In the genomic region with DNA sequence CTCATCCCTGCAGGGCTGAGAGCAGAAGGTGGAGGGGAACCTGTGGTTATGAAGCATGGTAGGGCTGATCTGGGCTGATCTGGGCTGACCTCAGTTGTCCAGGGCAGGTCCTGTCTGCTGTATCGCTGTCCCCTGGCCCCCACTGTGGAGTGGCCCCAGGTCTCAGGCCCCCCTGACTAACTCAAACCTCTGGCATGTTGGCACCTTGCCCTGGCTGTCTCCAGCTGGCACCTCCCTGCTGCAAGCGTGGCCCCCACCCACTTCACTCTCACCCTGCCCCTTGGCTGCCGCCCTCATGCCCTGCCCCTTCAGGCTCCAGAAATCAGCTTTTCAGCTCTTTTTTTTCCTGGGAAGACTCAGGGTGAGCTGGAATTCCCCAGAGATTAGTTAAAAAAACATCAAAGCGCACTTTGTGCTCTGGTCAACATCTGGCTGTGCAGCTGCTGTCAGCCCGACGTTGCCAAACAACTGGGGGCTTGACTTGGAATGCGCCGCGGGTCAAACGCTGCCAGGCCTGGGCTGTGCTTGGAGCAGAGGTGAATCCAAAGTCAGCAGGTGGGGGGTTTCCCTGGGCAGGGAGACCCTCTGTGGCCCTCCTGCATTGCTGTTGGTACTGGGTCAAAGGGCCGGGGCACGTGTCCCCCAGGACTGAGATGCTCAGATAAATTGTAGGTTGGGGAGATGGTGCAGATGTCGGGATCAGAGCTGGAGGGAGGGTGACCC, we compare ENCODE assay signal across 30 cellular contexts.
A peak's percentile ranks its signal among the peaks of the same experiment; 100 is the strongest.
DNase-seq lines count a peak whose midpoint lies in the region; ATAC-seq and TF ChIP-seq lines count a peak whose summit lies in the region.
"Had no signal": no experiment of that assay in that cellular context is flagged by ENCODE, and none has a peak within 500 bp of the region (broad histone marks: within the 10 kb centered on the region; RNA-seq: fewer than 3 reads in every experiment).

No MANE protein-coding gene starts in this region.

- H3K4me2 ChIP-seq in neural progenitor cell = no peak overlapping the region

- intact Hi-C loops in upper lobe of right lung (cut with DNase I) = no loop called here

- no peaks in the 10 kb centered on the region for H3K79me2 ChIP-seq in neural progenitor cell (ENCODE audit: low read depth)

- H3K27me3 ChIP-seq in neural progenitor cell (no peaks in the 10 kb centered on the region), upper lobe of right lung (no peaks in the 10 kb centered on the region)
- H3K27me3 ChIP-seq: ovary, right lobe of liver, upper lobe of left lung had no signal

- no peak overlapping the region for H3K27ac ChIP-seq in neural progenitor cell
- no peak overlapping the region for H3K27ac ChIP-seq in upper lobe of right lung
- H3K27ac ChIP-seq: breast epithelium, esophagus squamous epithelium, ovary, right lobe of liver, RWPE1, SK-N-MC, upper lobe of left lung had no signal

- no peak overlapping the region for H2AFZ ChIP-seq in neural progenitor cell (replicated peaks)

- DNase-seq in activated effector memory CD4-positive, alpha-beta T cell treated with anti-CD3 and anti-CD28 coated beads, Interleukin-2, amount 50 U/mL, for 16 hours = peak; percentile 42
- DNase-seq in activated effector memory CD4-positive, alpha-beta T cell treated with Interleukin-2 at 50 U/mL for 16 hours = no peak
- peak; percentile 26 for DNase-seq in globus pallidus (ENCODE audit: low spot score)
- peak; percentile 72 for DNase-seq in neural progenitor cell (ENCODE audit: low spot score)
- DNase-seq in upper lobe of right lung = peak; percentile 62
- no peak for DNase-seq in HuH-7.5 (ENCODE audit: low spot score)
- no peak for DNase-seq in NCI-H1930 (lab: John Stamatoyannopoulos, UW)
- no peak for DNase-seq in activated T-cell treated with anti-CD3 and anti-CD28 coated beads, Interleukin-2, amount 50 U/mL, for 72 hours
- DNase-seq: 8988T; activated CD4-positive, alpha-beta T cell treated with anti-CD3 and anti-CD28 coated beads for 4 hours; activated naive CD4-positive, alpha-beta T cell treated with anti-CD3 and anti-CD28 coated beads, Interleukin-2, amount 10 ng/mL, durations not matched to agents 7 days and 5 days; activated T-cell treated with anti-CD3 and anti-CD28 coated beads, Interleukin-2, amount 50 U/mL, for 24 hours; AML-193; amniotic stem cell; endodermal cell; esophagus squamous epithelium; H9; IMR-90; mesenchymal stem cell; NCI-H1092 treated with DMSO at 0.1 percent for 48 hours; NCI-H2029 treated with DMSO at 0.1 percent for 48 hours; NCI-H2227 treated with DMSO at 0.1 percent for 48 hours had no signal

- H3K36me3 ChIP-seq in neural progenitor cell (no peaks in the 10 kb centered on the region), upper lobe of right lung (no peaks in the 10 kb centered on the region)
- H3K36me3 ChIP-seq: breast epithelium, esophagus squamous epithelium, ovary, right lobe of liver, upper lobe of left lung had no signal

- no peak overlapping the region for H3K27ac Mint-ChIP-seq in neural progenitor cell
- no peak overlapping the region for H3K27ac Mint-ChIP-seq in activated T-cell treated with anti-CD3 and anti-CD28 coated beads, Interleukin-2, amount 50 U/mL, for 72 hours
- H3K27ac Mint-ChIP-seq: activated naive CD4-positive, alpha-beta T cell treated with anti-CD3 and anti-CD28 coated beads, Interleukin-2, amount 10 ng/mL, durations not matched to agents 7 days and 5 days; activated T-cell treated with anti-CD3 and anti-CD28 coated beads, Interleukin-2, amount 50 U/mL, for 24 hours; CD8-positive, alpha-beta memory T cell; endodermal cell; H9; T-helper 2 cell treated with Interferon-gamma antibody and Interleukin-4, amounts not matched to agents 5 μg/mL and 100 μg/mL, for 36 hours had no signal

- no peaks in the 10 kb centered on the region for H3K36me3 Mint-ChIP-seq in neural progenitor cell
- no peaks in the 10 kb centered on the region for H3K36me3 Mint-ChIP-seq in activated T-cell treated with anti-CD3 and anti-CD28 coated beads, Interleukin-2, amount 50 U/mL, for 72 hours (ENCODE audit: insufficient read depth in 2 of 2)
- H3K36me3 Mint-ChIP-seq: activated naive CD4-positive, alpha-beta T cell treated with anti-CD3 and anti-CD28 coated beads, Interleukin-2, amount 10 ng/mL, durations not matched to agents 7 days and 5 days; CD8-positive, alpha-beta memory T cell had no signal

- no peak for TF ChIP-seq CTCF in neural progenitor cell (IDR thresholded peaks at IDR 0.05)
- TF ChIP-seq CTCF in upper lobe of right lung (IDR thresholded peaks at IDR 0.05) = no peak

- H3K4me1 Mint-ChIP-seq in neural progenitor cell = peaks cover 11% of the 10 kb centered on the region
- H3K4me1 Mint-ChIP-seq in activated T-cell treated with anti-CD3 and anti-CD28 coated beads, Interleukin-2, amount 50 U/mL, for 72 hours (ENCODE audit: low read depth) = peaks cover 4% of the 10 kb centered on the region
- H3K4me1 Mint-ChIP-seq: activated naive CD4-positive, alpha-beta T cell treated with anti-CD3 and anti-CD28 coated beads, Interleukin-2, amount 10 ng/mL, durations not matched to agents 7 days and 5 days; endodermal cell; H9 had no signal

- H3K4me3 ChIP-seq in neural progenitor cell = no peak overlapping the region
- no peak overlapping the region for H3K4me3 ChIP-seq in upper lobe of right lung
- H3K4me3 ChIP-seq: breast epithelium, esophagus squamous epithelium, ovary, right lobe of liver, SK-N-MC, upper lobe of left lung had no signal

- no peaks in the 10 kb centered on the region for H3F3A ChIP-seq in neural progenitor cell (ENCODE audit: low read depth)

- no peak overlapping the region for H3K4me3 Mint-ChIP-seq in neural progenitor cell
- H3K4me3 Mint-ChIP-seq in activated T-cell treated with anti-CD3 and anti-CD28 coated beads, Interleukin-2, amount 50 U/mL, for 72 hours = no peak overlapping the region
- H3K4me3 Mint-ChIP-seq: activated naive CD4-positive, alpha-beta T cell treated with anti-CD3 and anti-CD28 coated beads, Interleukin-2, amount 10 ng/mL, durations not matched to agents 7 days and 5 days; activated T-cell treated with anti-CD3 and anti-CD28 coated beads, Interleukin-2, amount 50 U/mL, for 24 hours; CD8-positive, alpha-beta memory T cell; endodermal cell; H9; T-helper 2 cell treated with Interferon-gamma antibody and Interleukin-4, amounts not matched to agents 5 μg/mL and 100 μg/mL, for 36 hours had no signal

- peaks cover 10% of the 10 kb centered on the region for H3K27me3 Mint-ChIP-seq in neural progenitor cell (ENCODE audit: insufficient read depth, low read depth)
- H3K27me3 Mint-ChIP-seq in activated T-cell treated with anti-CD3 and anti-CD28 coated beads, Interleukin-2, amount 50 U/mL, for 72 hours (ENCODE audit: low read depth) = peaks cover 6% of the 10 kb centered on the region

- H3K9me3 ChIP-seq in neural progenitor cell (ENCODE audit: low read depth) = no peaks in the 10 kb centered on the region
- no peaks in the 10 kb centered on the region for H3K9me3 ChIP-seq in upper lobe of right lung
- H3K9me3 ChIP-seq: ovary, right lobe of liver, upper lobe of left lung had no signal

- no peak overlapping the region for H3K9ac ChIP-seq in neural progenitor cell

- H3K9me3 Mint-ChIP-seq in neural progenitor cell = no peaks in the 10 kb centered on the region
- no peaks in the 10 kb centered on the region for H3K9me3 Mint-ChIP-seq in activated T-cell treated with anti-CD3 and anti-CD28 coated beads, Interleukin-2, amount 50 U/mL, for 72 hours
- H3K9me3 Mint-ChIP-seq: activated naive CD4-positive, alpha-beta T cell treated with anti-CD3 and anti-CD28 coated beads, Interleukin-2, amount 10 ng/mL, durations not matched to agents 7 days and 5 days; activated T-cell treated with anti-CD3 and anti-CD28 coated beads, Interleukin-2, amount 50 U/mL, for 24 hours; CD8-positive, alpha-beta memory T cell; endodermal cell; H9; T-helper 2 cell treated with Interferon-gamma antibody and Interleukin-4, amounts not matched to agents 5 μg/mL and 100 μg/mL, for 36 hours had no signal

- ATAC-seq in upper lobe of right lung = no peak
- no peak for ATAC-seq in activated T-cell treated with anti-CD3 and anti-CD28 coated beads, Interleukin-2, amount 50 U/mL, for 72 hours (replicated peaks in 1 of 2)
- ATAC-seq: right lobe of liver had no signal

- H3K4me1 ChIP-seq in neural progenitor cell (peaks cover 7% of the 10 kb centered on the region), upper lobe of right lung (no peaks in the 10 kb centered on the region)
- H3K4me1 ChIP-seq: breast epithelium, right lobe of liver had no signal

- no peaks in the 10 kb centered on the region for H4K20me1 ChIP-seq in neural progenitor cell (ENCODE audit: low read depth)

Comparison
In these comparisons a context has a peak if more than half of its experiments do, and no peak if none do; other contexts are left out.
1. DNase-seq: peak in activated effector memory CD4-positive, alpha-beta T cell treated with anti-CD3 and anti-CD28 coated beads, Interleukin-2, amount 50 U/mL, for 16 hours (single experiment), globus pallidus (single experiment), neural progenitor cell (single experiment) and upper lobe of right lung (single experiment); none in activated effector memory CD4-positive, alpha-beta T cell treated with Interleukin-2 at 50 U/mL for 16 hours (single experiment), HuH-7.5 (single experiment), NCI-H1930 (0 of 2) and activated T-cell treated with anti-CD3 and anti-CD28 coated beads, Interleukin-2, amount 50 U/mL, for 72 hours (0 of 2).